Comparison of ENCODE assay signal across 24 cellular contexts in the genomic region with DNA sequence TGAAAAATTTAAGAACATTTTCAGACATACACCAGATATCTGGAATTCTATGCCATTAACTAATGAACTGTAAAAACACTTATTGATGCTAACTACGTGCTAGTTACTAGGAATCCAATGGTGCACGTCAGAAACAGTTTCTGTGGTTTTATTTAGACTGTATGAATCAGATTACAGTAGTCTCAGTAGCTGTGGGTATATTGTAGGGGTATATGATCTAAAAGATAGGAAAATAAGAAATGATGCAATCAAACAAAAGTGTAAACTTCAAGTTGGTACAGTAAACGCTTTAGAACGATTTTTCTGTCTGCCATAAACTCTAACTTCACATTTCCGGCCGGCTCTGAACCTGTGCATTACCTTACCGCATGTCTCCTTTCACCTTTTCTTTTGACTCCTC. TPM values are rescaled to one million over a fixed set of nuclear protein-coding genes. Genes with fewer than 3 reads are reported as not detected.
DNase-seq lines count a peak whose midpoint lies in the region; ATAC-seq, FAIRE-seq and TF ChIP-seq lines count a peak whose summit lies in the region.
"Had no signal": no experiment of that assay in that cellular context is flagged by ENCODE, and none has a peak within 500 bp of the region (broad histone marks: within the 10 kb centered on the region; RNA-seq: fewer than 3 reads in every experiment).

No MANE protein-coding gene starts in this region.

- BruUV-seq in IMR-90 (replicated peaks; lab: Mats Ljungman, UMichigan) = no TSS peak

- H3K4me3 ChIP-seq in IMR-90 (ENCODE audit: insufficient read depth, low read depth, low read length) (no peak overlapping the region), fibroblast of lung (replicated peaks in 1 of 4; ENCODE audit: control extremely low read depth in 1 of 4, insufficient read depth in 1 of 4, low read depth in 3 of 4, low read length in 4 of 4) (no peak overlapping the region), spleen (peak overlapping the region in 2 of 8 donors; percentile 11 to 56)
- H3K4me3 ChIP-seq: left lung had no signal

- ATAC-seq in GM18867 (IDR thresholded peaks at IDR 0.05; ENCODE audit: unreplicated experiment) (peak; percentile 43), IMR-90 (ENCODE audit: low read depth) (no peak), HG03432 (IDR thresholded peaks at IDR 0.05; ENCODE audit: unreplicated experiment) (no peak)
- ATAC-seq in stimulated activated effector memory CD8-positive, alpha-beta T cell treated with anti-CD3 and anti-CD28 coated beads, Interleukin-12 subunit alpha, Interleukin-12 subunit beta, amount 100 ng/mL, for 72 hours = peak; percentile 67
- ATAC-seq: activated naive CD8-positive, alpha-beta T cell treated with anti-CD3 and anti-CD28 coated beads, Interleukin-2, amount 50 U/mL, for 24 hours had no signal

- no peak for TF ChIP-seq RAD21 in IMR-90 (IDR thresholded peaks at IDR 0.05; ENCODE audit: low read length)

- H3K36me3 ChIP-seq in IMR-90 (ENCODE audit: control insufficient read depth, insufficient read depth, low read length) (no peaks in the 10 kb centered on the region), fibroblast of lung (ENCODE audit: control insufficient read depth, insufficient read depth, low read length) (no peaks in the 10 kb centered on the region), spleen (no peaks in the 10 kb centered on the region)
- H3K36me3 ChIP-seq: left lung, prostate gland had no signal

- H3K9me1 ChIP-seq in IMR-90 (ENCODE audit: insufficient read depth, low read length) = no peaks in the 10 kb centered on the region

- no peak overlapping the region for H3K4ac ChIP-seq in IMR-90 (ENCODE audit: low read depth, low read length)

- no peak overlapping the region for H3K56ac ChIP-seq in IMR-90 (ENCODE audit: extremely low read depth, insufficient read depth, low read length)

- no peaks in the 10 kb centered on the region for H3K79me1 ChIP-seq in IMR-90 (ENCODE audit: low read depth in 1 of 2, low read length in 2 of 2)

- no peaks in the 10 kb centered on the region for H3K36me3 Mint-ChIP-seq in stimulated activated effector memory CD8-positive, alpha-beta T cell treated with anti-CD3 and anti-CD28 coated beads, Interleukin-12 subunit alpha, Interleukin-12 subunit beta, amount 100 ng/mL, for 72 hours
- H3K36me3 Mint-ChIP-seq: activated CD4-positive, alpha-beta memory T cell treated with anti-CD3 and anti-CD28 coated beads for 36 hours; CD8-positive, alpha-beta memory T cell had no signal

- FAIRE-seq in RCC 7860 (lab: Jason Lieb, UNC) = no peak
- FAIRE-seq: GM12891, GM19239 had no signal

- no peak overlapping the region for H2AFZ ChIP-seq in IMR-90 (replicated peaks; ENCODE audit: low read length, poor library complexity)
- peak overlapping the region; percentile 26 for H2AFZ ChIP-seq in fibroblast of lung (ENCODE audit: low read length)

- H2BK120ac ChIP-seq in IMR-90 (ENCODE audit: low read depth, low read length) = no peak overlapping the region

- TF ChIP-seq POLR2A in IMR-90 (IDR thresholded peaks at IDR 0.05; ENCODE audit: low read depth, low read length) = no peak
- TF ChIP-seq POLR2A in spleen (IDR thresholded peaks at IDR 0.05) = no peak

- DNase-seq in IMR-90 = peak; percentile 7
- DNase-seq in fibroblast of lung (ENCODE audit: low read depth in 2 of 2) = peak in 1 of 2 donors; percentile 3
- no peak for DNase-seq in stimulated activated effector memory CD8-positive, alpha-beta T cell treated with anti-CD3 and anti-CD28 coated beads, Interleukin-12 subunit alpha, Interleukin-12 subunit beta, amount 100 ng/mL, for 72 hours (ENCODE audit: low spot score in 2 of 2)
- no peak for DNase-seq in RCC 7860 (ENCODE audit: low spot score)
- DNase-seq in spleen = no peak
- DNase-seq: activated CD4-positive, alpha-beta memory T cell treated with anti-CD3 and anti-CD28 coated beads for 36 hours; activated gamma-delta T cell; activated naive CD8-positive, alpha-beta T cell treated with anti-CD3 and anti-CD28 coated beads, Interleukin-2, amount 50 U/mL, for 24 hours; CD8-positive, alpha-beta memory T cell; DMS79 treated with DMSO at 0.1 percent for 48 hours; HFFc6; left lung; MV-4-11; NCI-H1694 had no signal

- no peaks in the 10 kb centered on the region for H4K20me1 ChIP-seq in IMR-90 (ENCODE audit: insufficient read depth, low read length)
- no peaks in the 10 kb centered on the region for H4K20me1 ChIP-seq in fibroblast of lung (ENCODE audit: control insufficient read depth, extremely low read depth, insufficient read depth, low read length)

- intact Hi-C loops in IMR-90 (cut with micrococcal nuclease) (no loop called here), spleen (cut with DNase I; ENCODE audit: low total_unique reads) (no loop called here)

- no peak overlapping the region for H3K4me3 Mint-ChIP-seq in stimulated activated effector memory CD8-positive, alpha-beta T cell treated with anti-CD3 and anti-CD28 coated beads, Interleukin-12 subunit alpha, Interleukin-12 subunit beta, amount 100 ng/mL, for 72 hours
- H3K4me3 Mint-ChIP-seq: activated CD4-positive, alpha-beta memory T cell treated with anti-CD3 and anti-CD28 coated beads for 36 hours; activated naive CD8-positive, alpha-beta T cell treated with anti-CD3 and anti-CD28 coated beads, Interleukin-2, amount 50 U/mL, for 24 hours; CD8-positive, alpha-beta memory T cell; dendritic cell treated with granulocyte-macrophage colony-stimulating factor and Interleukin-4, amounts not matched to agents 40 ng/mL and 50 ng/mL, for 4 days; HFFc6; T-helper 2 cell treated with Interferon-gamma antibody and Interleukin-4, amounts not matched to agents 5 μg/mL and 100 μg/mL, for 36 hours had no signal

- H4K91ac ChIP-seq in IMR-90 (ENCODE audit: insufficient read depth, low read depth, low read length) = no peak overlapping the region

- H2BK15ac ChIP-seq in IMR-90 (ENCODE audit: low read depth, low read length) = no peak overlapping the region

- no peak overlapping the region for H2AK5ac ChIP-seq in IMR-90 (ENCODE audit: low read depth, low read length)

- H3K23ac ChIP-seq in IMR-90 (ENCODE audit: low read depth, low read length) = no peak overlapping the region; the same call in 1 of the 2 replicates

- H3K14ac ChIP-seq in IMR-90 (replicated peaks; ENCODE audit: low read depth, low read length) = no peak overlapping the region

- H4K5ac ChIP-seq in IMR-90 (ENCODE audit: low read depth, low read length) = no peak overlapping the region

- no peak overlapping the region for H4K8ac ChIP-seq in IMR-90 (ENCODE audit: low read depth in 2 of 2, low read length in 2 of 2)

- H3K27me3 ChIP-seq in IMR-90 (ENCODE audit: control insufficient read depth, insufficient read depth, low read length) = peaks cover 15% of the 10 kb centered on the region
- H3K27me3 ChIP-seq in fibroblast of lung (ENCODE audit: control insufficient read depth, insufficient read depth, low read length) = no peaks in the 10 kb centered on the region
- H3K27me3 ChIP-seq in spleen (replicated peaks in 1 of 7) = peaks cover 0 to 61% (median 42%) of the 10 kb centered on the region in 7 donors

- H3K9me3 ChIP-seq in IMR-90 (ENCODE audit: control insufficient read depth, insufficient read depth, low read length) (no peaks in the 10 kb centered on the region), fibroblast of lung (ENCODE audit: control insufficient read depth, insufficient read depth, low read depth, low read length) (no peaks in the 10 kb centered on the region), spleen (peaks cover 0 to 5% (median 0%) of the 10 kb centered on the region in 8 donors)
- H3K9me3 ChIP-seq: left lung, prostate gland had no signal

- no peak overlapping the region for H2AK9ac ChIP-seq in IMR-90 (replicated peaks; ENCODE audit: low read depth, low read length, poor library complexity)

- CTCF ChIA-PET in IMR-90 (lab: Yijun Ruan, JAX) = no interaction called here

- no peak overlapping the region for H2BK5ac ChIP-seq in IMR-90 (ENCODE audit: low read depth, low read length, poor library complexity, severe bottlenecking)

- H3K9ac ChIP-seq in IMR-90 (ENCODE audit: low read depth, low read length) (no peak overlapping the region), fibroblast of lung (ENCODE audit: insufficient read depth, low read length) (no peak overlapping the region)

- dilution Hi-C loops in IMR-90 (cut with HindIII; ENCODE audit: low sequenced_read_pairs, unreplicated experiment) = no loop called here

- no peak for TF ChIP-seq CTCF in IMR-90 (conservative IDR thresholded peaks at IDR 0.05; ENCODE audit: low read depth, low read length)
- no peak for TF ChIP-seq CTCF in fibroblast of lung (conservative IDR thresholded peaks at IDR 0.05 in 1 of 2, IDR thresholded peaks at IDR 0.05 in 1 of 2; ENCODE audit: low read depth in 1 of 2, low read length in 2 of 2)
- TF ChIP-seq CTCF in spleen (IDR thresholded peaks at IDR 0.05 in 8 of 11, conservative IDR thresholded peaks at IDR 0.05 in 3 of 11) = no peak

- H3K4me1 ChIP-seq in IMR-90 (ENCODE audit: control insufficient read depth, insufficient read depth, low read length) (0 out of 2 replicates have a peak, but pooled peaks cover 1% of the 10 kb centered on the region), fibroblast of lung (ENCODE audit: control insufficient read depth, extremely low read depth, insufficient read depth, low read length) (peaks cover 7% of the 10 kb centered on the region), spleen (peaks cover 0 to 17% (median 5%) of the 10 kb centered on the region in 6 donors)
- H3K4me1 ChIP-seq: left lung, prostate gland had no signal

- H3K79me2 ChIP-seq in fibroblast of lung (ENCODE audit: control insufficient read depth, insufficient read depth, low read length) = no peaks in the 10 kb centered on the region

- no CpG with 5 or more reads among the region's 7 CpGs for WGBS in IMR-90 (ENCODE audit: extremely low coverage in 2 of 2, insufficient read length in 1 of 2), 2 experiments
- WGBS in spleen, 5 donors = 77 to 90% (median 80%) methylated on average over 7 of the region's 7 CpGs

- H3K4me2 ChIP-seq in IMR-90 (ENCODE audit: low read depth, low read length) (no peak overlapping the region), fibroblast of lung (ENCODE audit: extremely low read depth, insufficient read depth, low read length) (peak overlapping the region; percentile 98)

- in situ Hi-C loops in IMR-90 (cut with MboI; ENCODE audit: low sequenced_read_pairs) = no loop called here

- peaks cover 7% of the 10 kb centered on the region for H3K4me1 Mint-ChIP-seq in stimulated activated effector memory CD8-positive, alpha-beta T cell treated with anti-CD3 and anti-CD28 coated beads, Interleukin-12 subunit alpha, Interleukin-12 subunit beta, amount 100 ng/mL, for 72 hours

- H2BK20ac ChIP-seq in IMR-90 (ENCODE audit: low read depth, low read length) = no peak overlapping the region

- H3K27ac ChIP-seq in IMR-90 (ENCODE audit: insufficient read depth, low read length) (no peak overlapping the region), fibroblast of lung (ENCODE audit: insufficient read depth, low read length) (peak overlapping the region; percentile 58), spleen (no peak overlapping the region)
- H3K27ac ChIP-seq: RWPE1 had no signal

- POLR2A ChIA-PET in IMR-90 (lab: Charles Lee; ENCODE audit: unreplicated experiment) = no interaction called here

- no peaks in the 10 kb centered on the region for H3K9me3 Mint-ChIP-seq in stimulated activated effector memory CD8-positive, alpha-beta T cell treated with anti-CD3 and anti-CD28 coated beads, Interleukin-12 subunit alpha, Interleukin-12 subunit beta, amount 100 ng/mL, for 72 hours
- H3K9me3 Mint-ChIP-seq: activated CD4-positive, alpha-beta memory T cell treated with anti-CD3 and anti-CD28 coated beads for 36 hours; dendritic cell treated with granulocyte-macrophage colony-stimulating factor and Interleukin-4, amounts not matched to agents 40 ng/mL and 50 ng/mL, for 4 days; HFFc6; neural crest cell; T-helper 2 cell treated with Interferon-gamma antibody and Interleukin-4, amounts not matched to agents 5 μg/mL and 100 μg/mL, for 36 hours had no signal

- H3K27ac Mint-ChIP-seq in stimulated activated effector memory CD8-positive, alpha-beta T cell treated with anti-CD3 and anti-CD28 coated beads, Interleukin-12 subunit alpha, Interleukin-12 subunit beta, amount 100 ng/mL, for 72 hours = no peak overlapping the region
- H3K27ac Mint-ChIP-seq: activated CD4-positive, alpha-beta memory T cell treated with anti-CD3 and anti-CD28 coated beads for 36 hours; activated naive CD8-positive, alpha-beta T cell treated with anti-CD3 and anti-CD28 coated beads, Interleukin-2, amount 50 U/mL, for 24 hours; CD8-positive, alpha-beta memory T cell; dendritic cell treated with granulocyte-macrophage colony-stimulating factor and Interleukin-4, amounts not matched to agents 40 ng/mL and 50 ng/mL, for 4 days; HFFc6; T-helper 2 cell treated with Interferon-gamma antibody and Interleukin-4, amounts not matched to agents 5 μg/mL and 100 μg/mL, for 36 hours had no signal

- H3K18ac ChIP-seq in IMR-90 (ENCODE audit: low read depth, low read length) = no peak overlapping the region

RNA-seq across cellular contexts. Expression of a gene that starts 2.3 kb away (rescaled TPM):
- total RNA-seq in IMR-90 (2012; rRNA removed) = 5.6 and 6.6 TPM in 2 replicates
- polyA plus RNA-seq in IMR-90 (2012; rRNA removed) = 1.2 and 1.4 TPM in 2 replicates
- 0.29 and 0.44 TPM in 2 replicates for polyA plus RNA-seq in IMR-90 (2012; cell fraction: cytosol; rRNA removed)
- 0.11 and 1.4 TPM in 2 replicates for polyA plus RNA-seq in IMR-90 (2012; cell fraction: nucleus; rRNA removed; ENCODE audit: low replicate concordance)
- total RNA-seq in fibroblast of lung = 8.7 and 9.9 TPM in 2 replicates
- polyA plus RNA-seq in fibroblast of lung = 5.9 and 31.1 TPM in 2 replicates
- 3.1 and 14.6 TPM in 2 replicates for polyA plus RNA-seq in fibroblast of lung (2012)
- polyA minus RNA-seq in fibroblast of lung (ENCODE audit: low replicate concordance) = 4.1 and 14.0 TPM in 2 replicates
- 10 to 100 TPM; 10.1 to 21.8 (median 18.7) TPM for total RNA-seq in spleen
- polyA plus RNA-seq in spleen = under 1 TPM; 0.42 to 0.54 (median 0.45) TPM
- total RNA-seq: activated CD4-positive, alpha-beta memory T cell treated with anti-CD3 and anti-CD28 coated beads for 36 hours; CD8-positive, alpha-beta memory T cell; HT-29 had no signal
- polyA plus RNA-seq: CD8-positive, alpha-beta memory T cell had no signal

Comparison
In these comparisons a context has a peak if more than half of its experiments do, and no peak if none do; other contexts are left out.
1. ATAC-seq: peak in GM18867 (single experiment) and stimulated activated effector memory CD8-positive, alpha-beta T cell treated with anti-CD3 and anti-CD28 coated beads, Interleukin-12 subunit alpha, Interleukin-12 subunit beta, amount 100 ng/mL, for 72 hours (single experiment); none in IMR-90 (single experiment) and HG03432 (single experiment).